In genomic region chr16:48538746-48539484, GRCh38 we compare ENCODE assay signal across 9 cellular contexts.
A peak's percentile ranks its signal among the peaks of the same experiment; 100 is the strongest.
DNase-seq lines count a peak whose midpoint lies in the region; ATAC-seq lines count a peak whose summit lies in the region.
"Had no signal": no experiment of that assay in that cellular context is flagged by ENCODE, and none has a peak within 500 bp of the region (broad histone marks: within the 10 kb centered on the region; RNA-seq: fewer than 3 reads in every experiment).

No MANE protein-coding gene starts in this region.

- no peak overlapping the region for H4K91ac ChIP-seq in neuronal stem cell (ENCODE audit: low read depth, low read length, poor library complexity)

- no peak overlapping the region for H3K14ac ChIP-seq in neuronal stem cell (ENCODE audit: low read length)

- peak overlapping the region in 2 of 11 experiments; percentile 78 to 82; a peak in 1 of 22 replicates for H3K27ac ChIP-seq in BLaER1 treated with 17β-estradiol and CSF1 and Interleukin-3, amounts not matched to agents 10 nM and 100 nM
- H3K27ac ChIP-seq in neuronal stem cell (replicated peaks; ENCODE audit: low read length): no peak overlapping the region

- H3K18ac ChIP-seq in neuronal stem cell (ENCODE audit: low read length): peak overlapping the region; percentile 33

- no peak overlapping the region for H4K8ac ChIP-seq in neuronal stem cell (ENCODE audit: low read depth, low read length)

- no peak overlapping the region for H3K4ac ChIP-seq in neuronal stem cell (ENCODE audit: low read length)

- H3K79me1 ChIP-seq in neuronal stem cell (ENCODE audit: low read depth, low read length): no peaks in the 10 kb centered on the region

- H4K20me1 ChIP-seq in BLaER1 treated with 17β-estradiol and CSF1 and Interleukin-3, amounts not matched to agents 10 nM and 100 nM: peaks cover 0 to 76% (median 20%) of the 10 kb centered on the region in 11 experiments; a peak in 17 of 22 replicates

- H2BK120ac ChIP-seq in neuronal stem cell (ENCODE audit: low read depth, low read length): peak overlapping the region; percentile 28

- no peak overlapping the region for H2AFZ ChIP-seq in neuronal stem cell (ENCODE audit: low read length)

- no peak overlapping the region for H3K23ac ChIP-seq in neuronal stem cell (ENCODE audit: low read depth, low read length, poor library complexity)

- peak overlapping the region in 9 of 11 experiments; percentile 86 to 96 (median 88); a peak in 17 of 22 replicates for H3K4me2 ChIP-seq in BLaER1 treated with 17β-estradiol and CSF1 and Interleukin-3, amounts not matched to agents 10 nM and 100 nM
- no peak overlapping the region for H3K4me2 ChIP-seq in neuronal stem cell (ENCODE audit: insufficient read depth, low read length, poor library complexity, severe bottlenecking)

- peaks cover 49 to 91% (median 50%) of the 10 kb centered on the region in 10 experiments for H3K4me1 ChIP-seq in BLaER1 treated with 17β-estradiol and CSF1 and Interleukin-3, amounts not matched to agents 10 nM and 100 nM
- H3K4me1 ChIP-seq in neuronal stem cell (ENCODE audit: control insufficient read depth in 2 of 2, insufficient read depth in 1 of 2, low read depth in 1 of 2, low read length in 2 of 2): peaks cover 0 to 12% of the 10 kb centered on the region in 2 donors

- peaks cover 18 to 47% (median 31%) of the 10 kb centered on the region in 11 experiments for H3K36me3 ChIP-seq in BLaER1 treated with 17β-estradiol and CSF1 and Interleukin-3, amounts not matched to agents 10 nM and 100 nM
- H3K36me3 ChIP-seq in neuronal stem cell (replicated peaks in 1 of 2; ENCODE audit: control insufficient read depth in 2 of 2, insufficient read depth in 2 of 2, low read length in 2 of 2): peaks cover 12 to 45% of the 10 kb centered on the region in 2 donors

- H2BK5ac ChIP-seq in neuronal stem cell (ENCODE audit: low read length): no peak overlapping the region

- H2AK5ac ChIP-seq in neuronal stem cell (ENCODE audit: low read depth, low read length): no peak overlapping the region

- no peak overlapping the region for H3K4me3 ChIP-seq in BLaER1 treated with 17β-estradiol and CSF1 and Interleukin-3, amounts not matched to agents 10 nM and 100 nM
- H3K4me3 ChIP-seq in neuronal stem cell (ENCODE audit: low read length in 2 of 2): no peak overlapping the region

- H2BK15ac ChIP-seq in neuronal stem cell (ENCODE audit: low read length): no peak overlapping the region

- H3K27me3 ChIP-seq in BLaER1 treated with 17β-estradiol and CSF1 and Interleukin-3, amounts not matched to agents 10 nM and 100 nM: no peaks in the 10 kb centered on the region
- no peaks in the 10 kb centered on the region for H3K27me3 ChIP-seq in neuronal stem cell (ENCODE audit: control insufficient read depth in 3 of 3, insufficient read depth in 3 of 3, low read depth in 1 of 3, low read length in 3 of 3)

- peak overlapping the region in 4 of 11 experiments; percentile 10 to 75 (median 26); a peak in 2 of 22 replicates for H3K9ac ChIP-seq in BLaER1 treated with 17β-estradiol and CSF1 and Interleukin-3, amounts not matched to agents 10 nM and 100 nM
- no peak overlapping the region for H3K9ac ChIP-seq in neuronal stem cell (ENCODE audit: low read depth, low read length, poor library complexity)

- no peaks in the 10 kb centered on the region for H3K9me3 ChIP-seq in BLaER1 treated with 17β-estradiol and CSF1 and Interleukin-3, amounts not matched to agents 10 nM and 100 nM (replicated peaks in 1 of 11)
- H3K9me3 ChIP-seq in neuronal stem cell (replicated peaks in 1 of 2; ENCODE audit: control insufficient read depth in 2 of 2, insufficient read depth in 1 of 2, low read depth in 1 of 2, low read length in 2 of 2): no peaks in the 10 kb centered on the region

- no CpG with 5 or more reads among the region's 15 CpGs for WGBS in neuronal stem cell (ENCODE audit: extremely low coverage in 2 of 2, insufficient read length in 2 of 2, insufficient replicate concordance in 1 of 2), 2 donors

- ATAC-seq in GM21786 (IDR thresholded peaks at IDR 0.05; ENCODE audit: unreplicated experiment): no peak

- DNase-seq in HuH-7 (ENCODE audit: low spot score): peak; percentile 20
- DNase-seq in dermis blood vessel endothelial cell: peak; percentile 41
- no peak for DNase-seq in neuronal stem cell (ENCODE audit: low spot score)
- DNase-seq in A172 (ENCODE audit: low spot score): no peak
- no peak for DNase-seq in SIG-M5 (lab: John Stamatoyannopoulos, UW)
- no peak for DNase-seq in GM19238 (ENCODE audit: insufficient read length, low spot score)
- DNase-seq: NCI-H1417 had no signal

- H2BK12ac ChIP-seq in neuronal stem cell (ENCODE audit: low read length): no peak overlapping the region

Comparison
In these comparisons a context has a peak if more than half of its experiments do, and no peak if none do; other contexts are left out.
1. DNase-seq: peak in HuH-7 (single experiment) and dermis blood vessel endothelial cell (single experiment); none in neuronal stem cell (single experiment), A172 (single experiment), SIG-M5 (single experiment) and GM19238 (single experiment).